ENCODE assay signal across 8 cellular contexts in the genomic region with DNA sequence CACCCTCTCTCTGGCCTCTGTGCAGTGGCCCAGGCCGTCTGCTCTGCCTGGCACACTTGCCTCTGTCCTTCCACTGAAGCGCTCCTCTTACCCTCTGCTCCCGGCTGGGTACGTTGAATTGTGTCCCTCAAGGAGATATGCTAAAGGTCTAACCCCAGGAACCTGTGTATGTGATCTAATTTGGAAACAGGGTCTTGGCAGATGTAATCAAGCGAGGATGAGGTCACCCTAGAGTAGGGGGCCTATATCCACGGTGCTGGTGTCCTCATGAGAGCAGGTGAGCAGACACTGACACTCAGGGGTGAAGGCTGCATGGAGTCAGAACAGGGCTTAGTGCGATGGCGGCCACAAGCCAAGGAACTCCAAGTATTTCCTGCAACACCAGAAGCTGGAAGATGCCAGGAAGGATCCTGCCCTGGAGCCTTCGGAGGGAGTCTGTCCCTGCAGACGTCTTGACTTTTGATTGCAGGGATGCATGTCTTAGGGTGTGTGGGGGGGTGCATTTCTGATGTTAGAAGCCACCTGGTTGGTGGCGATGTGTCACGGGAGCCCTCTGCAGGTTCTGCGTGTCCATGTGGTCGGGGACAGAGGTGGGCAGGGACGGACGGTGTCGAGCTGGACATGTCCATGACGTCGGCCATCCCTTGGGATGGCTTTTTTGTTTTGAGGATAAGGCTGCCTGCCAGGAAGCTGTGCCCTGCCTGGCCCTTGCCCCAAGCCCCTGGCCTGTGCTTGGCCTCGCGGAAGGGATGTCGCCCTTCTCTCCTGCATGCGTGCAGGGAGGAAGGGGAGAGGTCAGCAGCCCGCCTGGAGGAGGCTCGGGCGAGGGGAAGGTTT.
DNase-seq lines count a peak whose midpoint lies in the region; ATAC-seq, FAIRE-seq and TF ChIP-seq lines count a peak whose summit lies in the region.

No MANE protein-coding gene starts in this region.

- H3K4me1 Mint-ChIP-seq in activated CD4-positive, alpha-beta T cell treated with anti-CD3 and anti-CD28 coated beads, Interleukin-2, amount 10 ng/mL, durations not matched to agents 24 days and 14 days: peaks cover 28% of the 10 kb centered on the region

- no peak overlapping the region for H3K4me3 ChIP-seq in mammary epithelial cell (replicated peaks in 1 of 3; ENCODE audit: insufficient read depth in 1 of 3, low read depth in 2 of 3, low read length in 3 of 3)
- no peak overlapping the region for H3K4me3 ChIP-seq in liver (ENCODE audit: low read depth in 1 of 3, low read length in 3 of 3)
- H3K4me3 ChIP-seq in transverse colon: no peak overlapping the region

- peaks cover 2% of the 10 kb centered on the region for H3K36me3 Mint-ChIP-seq in activated CD4-positive, alpha-beta T cell treated with anti-CD3 and anti-CD28 coated beads, Interleukin-2, amount 10 ng/mL, durations not matched to agents 24 days and 14 days (ENCODE audit: low read depth)

- no peak for ATAC-seq in GM21717 (IDR thresholded peaks at IDR 0.05; ENCODE audit: unreplicated experiment)

- no peak for DNase-seq in activated CD4-positive, alpha-beta T cell treated with anti-CD3 and anti-CD28 coated beads, Interleukin-2, amount 10 ng/mL, durations not matched to agents 24 days and 14 days
- DNase-seq in activated CD4-positive, alpha-beta T cell treated with anti-CD3 and anti-CD28 coated beads for 48 hours: no peak
- DNase-seq in mammary epithelial cell: no peak
- no peak for DNase-seq in transverse colon
- no peak for DNase-seq in HTR-8/SVneo (ENCODE audit: insufficient read length, low spot score)
- DNase-seq in activated T-cell treated with anti-CD3 and anti-CD28 coated beads for 4 hours: no peak

- H3K4me2 ChIP-seq in mammary epithelial cell (ENCODE audit: insufficient read depth, low read depth, low read length): peak overlapping the region; percentile 17

- no peak overlapping the region for H3K9ac ChIP-seq in mammary epithelial cell (ENCODE audit: insufficient read depth, low read length)
- peak overlapping the region in 1 of 2 donors; percentile 9 for H3K9ac ChIP-seq in liver (ENCODE audit: low read depth in 1 of 2, low read length in 2 of 2)

- CTCF ChIA-PET in mammary epithelial cell (lab: Charles Lee; ENCODE audit: low non-redundant PET): no interaction called here

- peaks cover 14% of the 10 kb centered on the region for H3K4me1 ChIP-seq in mammary epithelial cell (ENCODE audit: insufficient read depth, low read length)
- H3K4me1 ChIP-seq in liver (ENCODE audit: control insufficient read depth in 4 of 4, insufficient read depth in 4 of 4, low read length in 3 of 4): peaks cover 33 to 90% (median 70%) of the 10 kb centered on the region in 4 donors
- H3K4me1 ChIP-seq in transverse colon: peaks cover 32 to 47% (median 42%) of the 10 kb centered on the region in 4 donors

- H3K9me3 Mint-ChIP-seq in activated CD4-positive, alpha-beta T cell treated with anti-CD3 and anti-CD28 coated beads, Interleukin-2, amount 10 ng/mL, durations not matched to agents 24 days and 14 days: no peaks in the 10 kb centered on the region

- WGBS in mammary epithelial cell (ENCODE audit: low coverage, missing lambda C conversion rate): 41% methylated on average over 11 of the region's 26 CpGs
- 42% methylated on average over 26 of the region's 26 CpGs for WGBS in liver
- 47% methylated on average over 26 of the region's 26 CpGs; no CpG with 5 or more reads in 1 of the 2 donors for whole genome bisulfite sequencing in transverse colon (ENCODE audit: low coverage in 1 of 2), 2 donors

- peak in 1 of 2 donors; percentile 27 for TF ChIP-seq CTCF in mammary epithelial cell (conservative IDR thresholded peaks at IDR 0.05 in 1 of 2, IDR thresholded peaks at IDR 0.05 in 1 of 2; ENCODE audit: extremely low read depth in 1 of 2, insufficient read depth in 1 of 2, low read depth in 1 of 2, low read length in 2 of 2)
- TF ChIP-seq CTCF in liver (IDR thresholded peaks at IDR 0.05; ENCODE audit: low read depth, low read length, missing input control): no peak
- TF ChIP-seq CTCF in transverse colon (IDR thresholded peaks at IDR 0.05): no peak

- BruUV-seq in mammary epithelial cell (replicated peaks; lab: Mats Ljungman, UMichigan): no TSS peak

- H3K36me3 ChIP-seq in mammary epithelial cell (ENCODE audit: insufficient read depth, low read length) (no peaks in the 10 kb centered on the region), liver (ENCODE audit: control insufficient read depth in 4 of 4, insufficient read depth in 3 of 4, low read depth in 1 of 4, low read length in 3 of 4) (no peaks in the 10 kb centered on the region), transverse colon (peaks cover 0 to under 1% (median 0%) of the 10 kb centered on the region in 4 donors)

- no peak overlapping the region for H2AFZ ChIP-seq in mammary epithelial cell (ENCODE audit: low read depth, low read length)

- peak; percentile 44 to 48 for TF ChIP-seq RAD21 in liver (IDR thresholded peaks at IDR 0.05)

- dilution Hi-C loops in mammary epithelial cell (cut with HindIII; ENCODE audit: low sequenced_read_pairs): loop anchor here (5.0 to 10.0 kb wide), 2 partner anchors 54 to 59 kb away; no protein-coding TSS in a partner anchor

- no peaks in the 10 kb centered on the region for H3K27me3 Mint-ChIP-seq in activated CD4-positive, alpha-beta T cell treated with anti-CD3 and anti-CD28 coated beads, Interleukin-2, amount 10 ng/mL, durations not matched to agents 24 days and 14 days

- H3K27me3 ChIP-seq in mammary epithelial cell (ENCODE audit: insufficient read depth, low read length): no peaks in the 10 kb centered on the region
- H3K27me3 ChIP-seq in liver (ENCODE audit: control insufficient read depth in 4 of 4, insufficient read depth in 4 of 4, low read length in 3 of 4): no peaks in the 10 kb centered on the region
- no peaks in the 10 kb centered on the region for H3K27me3 ChIP-seq in transverse colon

- H3K27ac Mint-ChIP-seq in activated CD4-positive, alpha-beta T cell treated with anti-CD3 and anti-CD28 coated beads, Interleukin-2, amount 10 ng/mL, durations not matched to agents 24 days and 14 days: peak overlapping the region; percentile 61

- FAIRE-seq in HTR-8/SVneo (lab: Jason Lieb, UNC): no peak

- TF ChIP-seq EP300 in transverse colon (IDR thresholded peaks at IDR 0.05; ENCODE audit: low read depth): no peak

- H3K27ac ChIP-seq in mammary epithelial cell (ENCODE audit: insufficient read depth, low read depth, low read length) (no peak overlapping the region), liver (ENCODE audit: low read depth in 1 of 2, low read length in 2 of 2) (peak overlapping the region; percentile 72 to 79), transverse colon (peak overlapping the region; percentile 83 to 89 (median 86))

- intact Hi-C loops in activated CD4-positive, alpha-beta T cell treated with anti-CD3 and anti-CD28 coated beads, Interleukin-2, amount 10 ng/mL, durations not matched to agents 24 days and 14 days (cut with micrococcal nuclease): loop anchor here (5.0 to 10.0 kb wide), 2 partner anchors 66 to 124 kb away; partner anchors contain the start of gene LRP5
- intact Hi-C loops in mammary epithelial cell (cut with micrococcal nuclease) (loop anchor here (5.0 kb wide), 2 partner anchors 44 to 169 kb away; partner anchors contain the start of gene KMT5B), transverse colon (cut with DNase I; ENCODE audit: low total_unique reads) (loop anchor here (5.0 to 10.0 kb wide), 3 partner anchors 64 to 126 kb away; partner anchors contain the start of gene LRP5)

- TF ChIP-seq POLR2A in transverse colon (IDR thresholded peaks at IDR 0.05): no peak

- in situ Hi-C loops in mammary epithelial cell (cut with MboI; ENCODE audit: low sequenced_read_pairs in 2 of 2): loop anchor here (5.0 to 10.0 kb wide), 2 partner anchors 124 to 126 kb away; no protein-coding TSS in a partner anchor
- in situ Hi-C loops in transverse colon (cut with MboI; ENCODE audit: low pct_ligation_motif_present in 1 of 4, low pct_unique_long_range_greater_than_20kb in 1 of 4, low sequenced_read_pairs in 3 of 4): loop anchor here in 2 of 4 donors (5.0 to 25.0 kb wide), 3 partner anchors 76 to 124 kb away; partner anchors contain the start of gene C11orf24 (in 1 of the 2)

- H4K20me1 ChIP-seq in mammary epithelial cell (ENCODE audit: insufficient read depth, low read length): no peaks in the 10 kb centered on the region

- H3K4me3 Mint-ChIP-seq in activated CD4-positive, alpha-beta T cell treated with anti-CD3 and anti-CD28 coated beads, Interleukin-2, amount 10 ng/mL, durations not matched to agents 24 days and 14 days: peak overlapping the region; percentile 66

- peaks cover 6% of the 10 kb centered on the region for H3K79me2 ChIP-seq in mammary epithelial cell (ENCODE audit: insufficient read depth, low read length)

- no peaks in the 10 kb centered on the region for H3K9me3 ChIP-seq in mammary epithelial cell (replicated peaks; ENCODE audit: insufficient read depth, low read length)
- no peaks in the 10 kb centered on the region for H3K9me3 ChIP-seq in liver (ENCODE audit: control insufficient read depth in 4 of 4, low read length in 3 of 4)
- H3K9me3 ChIP-seq in transverse colon: no peaks in the 10 kb centered on the region

TF ChIP-seq in liver, 16 proteins besides CTCF, POLR2A, EP300 and RAD21:
- TF ChIP-seq MAX (IDR thresholded peaks at IDR 0.05) (peak; percentile 19), EGR1 (IDR thresholded peaks at IDR 0.05; ENCODE audit: low read depth in 2 of 2) (no peak), FOXA2 (IDR thresholded peaks at IDR 0.05) (no peak), RXRA (IDR thresholded peaks at IDR 0.05) (peak in 1 of 2 donors; percentile 28), SP1 (IDR thresholded peaks at IDR 0.05) (no peak), NR2F2 (IDR thresholded peaks at IDR 0.05) (peak; percentile 90)
